In the genomic region with DNA sequence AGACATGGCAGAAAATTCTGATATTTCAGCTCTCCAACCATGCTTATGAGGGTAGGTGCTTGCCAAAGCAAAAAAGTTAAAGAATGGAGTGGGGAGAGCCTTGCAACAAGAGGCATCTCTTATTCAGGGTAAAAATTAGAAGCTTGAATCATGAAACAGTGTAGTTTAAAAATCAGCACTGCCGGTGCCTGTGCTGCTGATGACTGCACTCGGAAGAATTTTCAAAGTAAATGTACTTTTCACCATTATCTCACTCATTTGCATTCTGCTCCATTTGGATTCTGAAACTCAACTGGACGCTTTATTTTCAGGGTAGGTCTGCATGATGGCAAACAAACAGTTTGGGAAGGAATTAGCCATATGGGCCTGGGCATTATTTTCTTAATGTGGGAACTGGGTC, we compare ENCODE assay signal across 22 cellular contexts.
"Had no signal": no experiment of that assay in that cellular context is flagged by ENCODE, and none has a peak within 500 bp of the region (broad histone marks: within the 10 kb centered on the region; RNA-seq: fewer than 3 reads in every experiment).

No MANE protein-coding gene starts in this region.

- H3K9me3 ChIP-seq: adrenal gland, MG63 had no signal

- H3K4me1 ChIP-seq: adrenal gland had no signal

- H3K27ac ChIP-seq: adrenal gland, cardiac muscle cell had no signal

- H3K4me3 ChIP-seq: adrenal gland, cardiac muscle cell, MG63 had no signal

- H3K36me3 ChIP-seq: adrenal gland, cardiac muscle cell, MG63 had no signal

- DNase-seq: activated CD4-positive, alpha-beta T cell treated with anti-CD3 and anti-CD28 coated beads, Interleukin-2, amount 10 ng/mL, durations not matched to agents 7 days and 5 days; activated CD4-positive, alpha-beta T cell treated with anti-CD3 and anti-CD28 coated beads, Interleukin-2, amount 50 U/mL, for 48 hours; activated CD8-positive, alpha-beta T cell treated with anti-CD3 and anti-CD28 coated beads, Interleukin-2, amount 10 ng/mL, durations not matched to agents 7 days and 5 days; activated gamma-delta T cell; activated naive CD4-positive, alpha-beta T cell treated with Interleukin-2 at 50 U/mL for 16 hours; activated naive CD8-positive, alpha-beta T cell treated with anti-CD3 and anti-CD28 coated beads, Interleukin-2, amount 10 ng/mL, durations not matched to agents 7 days and 5 days; activated T-cell treated with anti-CD3 and anti-CD28 coated beads, Interleukin-2, amount 50 U/mL, for 24 hours; adrenal gland; Kasumi-1; MG63; MV-4-11; NCI-H1092; NCI-H1436 treated with DMSO at 0.1 percent for 48 hours; NCI-H1694 treated with DMSO at 0.1 percent for 48 hours; NCI-H2029; NCI-H345; NCI-H524 treated with DMSO at 0.1 percent for 48 hours; NK-92 treated with Interleukin-12 subunit alpha and Interleukin-12 subunit beta, amount 100 ng/mL, for 24 hours; Right ventricle myocardium superior had no signal

- ATAC-seq: activated CD4-positive, alpha-beta T cell treated with anti-CD3 and anti-CD28 coated beads for 36 hours; activated CD4-positive, CD25-positive, alpha-beta regulatory T cell treated with anti-CD3 and anti-CD28 coated beads, Interleukin-2, amount 50 U/mL, for 24 hours; activated CD8-positive, alpha-beta T cell treated with anti-CD3 and anti-CD28 coated beads, Interleukin-2, amount 10 ng/mL, durations not matched to agents 7 days and 5 days had no signal

- H3K27me3 ChIP-seq: adrenal gland, cardiac muscle cell, MG63 had no signal
